Comparison of ENCODE assay signal across 18 cellular contexts in the genomic region with DNA sequence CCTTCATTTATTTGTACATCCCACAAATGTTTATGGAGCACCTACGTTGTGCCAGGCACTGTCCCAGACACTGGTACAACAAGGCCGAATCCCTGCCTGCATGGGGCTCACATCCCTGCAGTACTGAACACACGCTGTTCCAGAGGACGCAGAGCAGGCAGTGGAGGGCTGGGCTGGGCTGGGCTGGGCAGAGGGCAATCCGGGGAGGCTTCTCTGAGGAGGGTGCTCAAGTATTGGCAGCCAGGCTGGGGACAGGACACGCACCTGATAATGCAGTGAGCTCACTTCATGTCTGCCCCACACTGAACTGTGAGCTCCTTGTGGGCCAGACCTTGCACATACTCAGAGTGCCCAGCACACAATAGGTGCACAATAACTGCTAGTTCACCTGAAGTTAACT. TPM values are rescaled to one million over a fixed set of nuclear protein-coding genes. Genes with fewer than 3 reads are reported as not detected.
DNase-seq lines count a peak whose midpoint lies in the region; ATAC-seq, FAIRE-seq and TF ChIP-seq lines count a peak whose summit lies in the region.
"Had no signal": no experiment of that assay in that cellular context is flagged by ENCODE, and none has a peak within 500 bp of the region (broad histone marks: within the 10 kb centered on the region; RNA-seq: fewer than 3 reads in every experiment).

No MANE protein-coding gene starts in this region.

- intact Hi-C loops in CD4-positive, alpha-beta T cell (cut with DNase I, micrococcal nuclease) = loop anchor here (2.0 kb wide), 3 partner anchors 50 to 250 kb away; no protein-coding TSS in a partner anchor
- intact Hi-C loops in left colon (cut with DNase I, micrococcal nuclease) = loop anchor here (10.0 kb wide), 1 partner anchor 118 kb away; no protein-coding TSS in a partner anchor

- CTCF ChIA-PET in A549 (lab: Yijun Ruan, JAX) = interaction anchor here (0.6 to 9.9 kb wide), 42 partner anchors 10 to 241 kb away, joined by 3 to 134 read pairs (median 4); partner anchors contain the start of genes ELFN2 and MFNG
- CTCF ChIA-PET in CD4-positive, alpha-beta T cell (lab: Charles Lee) = interaction anchor here (0.9 to 2.4 kb wide), 11 partner anchors 11 to 251 kb away, joined by 3 to 9 read pairs (median 4); partner anchors contain the start of gene RAC2

- no peak for TF ChIP-seq POLR2A in A549 (IDR thresholded peaks at IDR 0.05; ENCODE audit: low read length)

- H3K4me2 ChIP-seq in A549 = no peak overlapping the region
- H3K4me2 ChIP-seq: GM23338 had no signal

- no peak for TF ChIP-seq RAD21 in A549 (conservative IDR thresholded peaks at IDR 0.05 in 1 of 2, IDR thresholded peaks at IDR 0.05 in 1 of 2)

- WGBS in A549 (ENCODE audit: missing lambda C conversion rate) = 82% methylated on average over 5 of the region's 6 CpGs

- no peak for FAIRE-seq in A549 (lab: Jason Lieb, UNC)
- no peak for FAIRE-seq in RCC 7860 (lab: Jason Lieb, UNC)

- TF ChIP-seq EP300 in A549 (IDR thresholded peaks at IDR 0.05) = no peak

- peaks cover 30% of the 10 kb centered on the region for H3K36me3 Mint-ChIP-seq in CD4-positive, alpha-beta T cell (ENCODE audit: low read depth)
- no peaks in the 10 kb centered on the region for H3K36me3 Mint-ChIP-seq in T-helper 17 cell (ENCODE audit: low read depth)

- H3K4me3 Mint-ChIP-seq in CD4-positive, alpha-beta T cell = no peak overlapping the region
- H3K4me3 Mint-ChIP-seq in T-helper 17 cell = no peak overlapping the region
- H3K4me3 Mint-ChIP-seq: activated B cell treated with CpG ODN at 0.5 μM for 24 hours, GM23338, HFFc6 had no signal

- no peak overlapping the region for H3K4me3 ChIP-seq in A549
- H3K4me3 ChIP-seq: GM23338, SJSA1, skin epidermis, tibial nerve had no signal

- H3K9me3 ChIP-seq in A549 (no peaks in the 10 kb centered on the region), T-helper 17 cell (ENCODE audit: control insufficient read depth, low read length, poor library complexity, severe bottlenecking) (no peaks in the 10 kb centered on the region)
- no peaks in the 10 kb centered on the region for H3K9me3 ChIP-seq in CD4-positive, alpha-beta T cell (ENCODE audit: control insufficient read depth, low read length)
- H3K9me3 ChIP-seq: SJSA1, tibial nerve had no signal

- DNase-seq in A549 (ENCODE audit: low read depth in 1 of 2, low spot score in 1 of 2) = no peak
- DNase-seq in CD4-positive, alpha-beta T cell = no peak
- no peak for DNase-seq in T-helper 17 cell
- DNase-seq in left colon = no peak
- no peak for DNase-seq in RCC 7860 (ENCODE audit: low spot score)
- DNase-seq in epidermal melanocyte (ENCODE audit: insufficient read length, low spot score) = no peak
- DNase-seq: NCI-H1048 had no signal

- POLR2A ChIA-PET in A549 (lab: Yijun Ruan, JAX) = no interaction called here
- POLR2A ChIA-PET in CD4-positive, alpha-beta T cell (lab: Charles Lee) = interaction anchor here (0.7 to 5.9 kb wide), 3 partner anchors 32 to 74 kb away, joined by 4 to 35 read pairs (median 12); partner anchors contain the start of gene CYTH4

- H3K27me3 ChIP-seq in CD4-positive, alpha-beta T cell (ENCODE audit: control insufficient read depth, insufficient read depth, low read length) = no peaks in the 10 kb centered on the region
- H3K27me3 ChIP-seq: SJSA1 had no signal

- no peak for TF ChIP-seq CTCF in A549 (IDR thresholded peaks at IDR 0.05)
- no peak for TF ChIP-seq CTCF in CD4-positive, alpha-beta T cell (IDR thresholded peaks at IDR 0.05)

- peak overlapping the region; percentile 32 to 85; a peak in 5 of 6 replicates for H3K27ac ChIP-seq in A549
- no peak overlapping the region for H3K27ac ChIP-seq in CD4-positive, alpha-beta T cell (ENCODE audit: low read depth, low read length)
- H3K27ac ChIP-seq: SJSA1, skin epidermis, tibial nerve had no signal

- peaks cover 51% of the 10 kb centered on the region for H3K4me1 ChIP-seq in A549

- H3K9me3 Mint-ChIP-seq in CD4-positive, alpha-beta T cell = no peaks in the 10 kb centered on the region
- H3K9me3 Mint-ChIP-seq: activated B cell treated with CpG ODN at 0.5 μM for 24 hours; GM23338; HFFc6; naive thymus-derived CD8-positive, alpha-beta T cell had no signal

- ATAC-seq in A549 (peak; percentile 7; a peak in 4 of 6 replicates), T-helper 17 cell (peak; percentile 2), left colon (peak; percentile 12), HG03108 (IDR thresholded peaks at IDR 0.05; ENCODE audit: unreplicated experiment) (no peak)
- peak; percentile 4 for ATAC-seq in CD4-positive, alpha-beta T cell (ENCODE audit: poor library complexity)

- H3K27me3 Mint-ChIP-seq in CD4-positive, alpha-beta T cell = no peaks in the 10 kb centered on the region
- H3K27me3 Mint-ChIP-seq in T-helper 17 cell = peaks cover 16% of the 10 kb centered on the region

- H3K27ac Mint-ChIP-seq in CD4-positive, alpha-beta T cell = peak overlapping the region; percentile 47
- no peak overlapping the region for H3K27ac Mint-ChIP-seq in T-helper 17 cell
- H3K27ac Mint-ChIP-seq: activated B cell treated with CpG ODN at 0.5 μM for 24 hours, GM23338, HFFc6 had no signal

- peaks cover 39% of the 10 kb centered on the region for H3K4me1 Mint-ChIP-seq in CD4-positive, alpha-beta T cell (ENCODE audit: low read depth)
- H3K4me1 Mint-ChIP-seq in T-helper 17 cell = peaks cover 17% of the 10 kb centered on the region

TF ChIP-seq in A549, 52 proteins besides CTCF, POLR2A, EP300 and RAD21:
- TF ChIP-seq EHMT2 (IDR thresholded peaks at IDR 0.05; ENCODE audit: low read depth) (no peak), HOXA7 (CRISPR knock-in tag; IDR thresholded peaks at IDR 0.05) (no peak), BCL3 (IDR thresholded peaks at IDR 0.05) (no peak), EHF (CRISPR knock-in tag; IDR thresholded peaks at IDR 0.05) (no peak), FOXS1 (CRISPR knock-in tag; IDR thresholded peaks at IDR 0.05) (no peak), HOXB5 (CRISPR knock-in tag; IDR thresholded peaks at IDR 0.05) (no peak), CBX2 (IDR thresholded peaks at IDR 0.05; ENCODE audit: borderline replicate concordance, low read depth) (no peak), RFX5 (IDR thresholded peaks at IDR 0.05) (no peak), CEBPB (IDR thresholded peaks at IDR 0.05) (no peak), MAFK (IDR thresholded peaks at IDR 0.05; ENCODE audit: partially characterized antibody) (no peak), ZNF302 (CRISPR knock-in tag; IDR thresholded peaks at IDR 0.05) (no peak), CHD2 (IDR thresholded peaks at IDR 0.05; ENCODE audit: low read length, partially characterized antibody) (no peak), HEYL (CRISPR knock-in tag; IDR thresholded peaks at IDR 0.05) (no peak), FOSL2 (IDR thresholded peaks at IDR 0.05) (no peak), FOSL2 (CRISPR knock-in tag; IDR thresholded peaks at IDR 0.05) (no peak), ZFP36 (IDR thresholded peaks at IDR 0.05; ENCODE audit: borderline replicate concordance, partially characterized antibody) (no peak), HOXB13 (CRISPR knock-in tag; IDR thresholded peaks at IDR 0.05; ENCODE audit: low read depth) (no peak), HDAC2 (IDR thresholded peaks at IDR 0.05) (no peak), JUN (IDR thresholded peaks at IDR 0.05) (no peak), ZSCAN20 (CRISPR knock-in tag; IDR thresholded peaks at IDR 0.05) (no peak)

RNA-seq across cellular contexts. Expression of gene CYTH4, which starts 34.1 kb away (rescaled TPM):
- 0.03 and 0.05 TPM in 2 replicates for polyA plus RNA-seq in A549 (2011; rRNA removed)
- 0.09 and 0.16 TPM in 2 replicates for polyA plus RNA-seq in A549 (2012; cell fraction: cytosol; rRNA removed)
- 0.24 and 0.32 TPM in 2 replicates for polyA plus RNA-seq in A549 (2012; cell fraction: nucleus; rRNA removed)
- 0.10 to 0.24 TPM (median 0.15 TPM) in 3 replicates for polyA plus RNA-seq in A549 (2017; fragmentation: RNase III; extraction: RNeasy Plus Mini Kit Qiagen cat#74134 plus additional on column Dnase treatment)
- 0.04 TPM in 1 of 2 replicates, not detected in the other for polyA minus RNA-seq in A549 (2011; rRNA and poly(A)+ RNA removed)
- total RNA-seq in CD4-positive, alpha-beta T cell = 100 to 1,000 TPM; 134 to 138 TPM
- total RNA-seq in T-helper 17 cell = 10 to 100 TPM; 89.5 to 98.7 TPM
- 10 to 100 TPM in 1 of 2 donors, 1 to 10 TPM in 1; 2.6 to 10.4 TPM for total RNA-seq in left colon
- total RNA-seq: endothelial cell of umbilical vein, GM23338, LHCN-M2, osteocyte had no signal
- polyA plus RNA-seq: GM23338 had no signal

Comparison
In these comparisons a context has a peak if more than half of its experiments do, and no peak if none do; other contexts are left out.
1. RNA of gene CYTH4, which starts 34.1 kb away (total RNA-seq): 134 to 138 TPM in CD4-positive, alpha-beta T cell and 89.5 to 98.7 TPM in T-helper 17 cell; 2.6 to 10.4 TPM in left colon; every median in the first group is over 4 times any median in the second.